Comparison of ENCODE assay signal across 11 cellular contexts in genomic region chr6:31332637-31333602, GRCh38. TPM values are rescaled to one million over a fixed set of nuclear protein-coding genes. Genes with fewer than 3 reads are reported as not detected.
DNase-seq lines count a peak whose midpoint lies in the region; ATAC-seq lines count a peak whose summit lies in the region.
"Had no signal": no experiment of that assay in that cellular context is flagged by ENCODE, and none has a peak within 500 bp of the region (broad histone marks: within the 10 kb centered on the region; RNA-seq: fewer than 3 reads in every experiment).

No MANE protein-coding gene starts in this region.

- peaks cover 88% of the 10 kb centered on the region for H3K9me3 Mint-ChIP-seq in activated T-helper 2 cell treated with anti-CD3 and anti-CD28 coated beads, Interferon-gamma antibody, Interleukin-2, Interleukin-4, amounts not matched to agents 10 μg/mL and 5 μg/mL and 100 μg/mL, durations not matched to agents 14 hours and 24 hours and 36 hours
- peaks cover 20% of the 10 kb centered on the region for H3K9me3 Mint-ChIP-seq in natural killer cell treated with Interleukin-12 subunit alpha and Interleukin-12 subunit beta and Interleukin-15 and Interleukin-18, amount 100 ng/mL, for 72 hours

- DNase-seq in activated CD4-positive, alpha-beta T cell treated with anti-CD3 and anti-CD28 coated beads for 48 hours: peak; percentile 36
- no peak for DNase-seq in activated CD4-positive, alpha-beta T cell treated with anti-CD3 and anti-CD28 coated beads, Interleukin-2, amount 50 U/mL, for 48 hours
- peak; percentile 41 for DNase-seq in NAMALWA (ENCODE audit: low spot score)
- DNase-seq in activated T-helper 2 cell treated with anti-CD3 and anti-CD28 coated beads, Interferon-gamma antibody, Interleukin-2, Interleukin-4, amounts not matched to agents 10 μg/mL and 5 μg/mL and 100 μg/mL, durations not matched to agents 14 hours and 24 hours and 36 hours (ENCODE audit: low spot score): no peak
- no peak for DNase-seq in natural killer cell treated with Interleukin-12 subunit alpha and Interleukin-12 subunit beta and Interleukin-15 and Interleukin-18, amount 100 ng/mL, for 72 hours (ENCODE audit: low spot score)
- no peak for DNase-seq in KG1 (lab: John Stamatoyannopoulos, UW)
- DNase-seq: NCI-H187 treated with DMSO at 0.1 percent for 48 hours, NCI-H748 treated with DMSO at 0.1 percent for 48 hours had no signal

- H3K36me3 Mint-ChIP-seq in activated T-helper 2 cell treated with anti-CD3 and anti-CD28 coated beads, Interferon-gamma antibody, Interleukin-2, Interleukin-4, amounts not matched to agents 10 μg/mL and 5 μg/mL and 100 μg/mL, durations not matched to agents 14 hours and 24 hours and 36 hours (ENCODE audit: low read depth): peaks cover 34% of the 10 kb centered on the region
- H3K36me3 Mint-ChIP-seq in natural killer cell treated with Interleukin-12 subunit alpha and Interleukin-12 subunit beta and Interleukin-15 and Interleukin-18, amount 100 ng/mL, for 72 hours: peaks cover 39% of the 10 kb centered on the region
- H3K36me3 Mint-ChIP-seq: type B pancreatic cell had no signal

- H3K4me3 Mint-ChIP-seq in activated T-helper 2 cell treated with anti-CD3 and anti-CD28 coated beads, Interferon-gamma antibody, Interleukin-2, Interleukin-4, amounts not matched to agents 10 μg/mL and 5 μg/mL and 100 μg/mL, durations not matched to agents 14 hours and 24 hours and 36 hours (ENCODE audit: low read depth): no peak overlapping the region
- H3K4me3 Mint-ChIP-seq in natural killer cell treated with Interleukin-12 subunit alpha and Interleukin-12 subunit beta and Interleukin-15 and Interleukin-18, amount 100 ng/mL, for 72 hours: peak overlapping the region; percentile 30
- H3K4me3 Mint-ChIP-seq: type B pancreatic cell had no signal

- H3K27ac Mint-ChIP-seq in activated T-helper 2 cell treated with anti-CD3 and anti-CD28 coated beads, Interferon-gamma antibody, Interleukin-2, Interleukin-4, amounts not matched to agents 10 μg/mL and 5 μg/mL and 100 μg/mL, durations not matched to agents 14 hours and 24 hours and 36 hours: peak overlapping the region; percentile 3
- H3K27ac Mint-ChIP-seq in natural killer cell treated with Interleukin-12 subunit alpha and Interleukin-12 subunit beta and Interleukin-15 and Interleukin-18, amount 100 ng/mL, for 72 hours: peak overlapping the region; percentile 50 to 60
- H3K27ac Mint-ChIP-seq: type B pancreatic cell had no signal

- no peaks in the 10 kb centered on the region for H3K27me3 Mint-ChIP-seq in activated T-helper 2 cell treated with anti-CD3 and anti-CD28 coated beads, Interferon-gamma antibody, Interleukin-2, Interleukin-4, amounts not matched to agents 10 μg/mL and 5 μg/mL and 100 μg/mL, durations not matched to agents 14 hours and 24 hours and 36 hours (ENCODE audit: low read depth)
- peaks cover 0 to 2% of the 10 kb centered on the region in 2 donors for H3K27me3 Mint-ChIP-seq in natural killer cell treated with Interleukin-12 subunit alpha and Interleukin-12 subunit beta and Interleukin-15 and Interleukin-18, amount 100 ng/mL, for 72 hours

- peaks cover 15% of the 10 kb centered on the region for H3K4me1 Mint-ChIP-seq in activated T-helper 2 cell treated with anti-CD3 and anti-CD28 coated beads, Interferon-gamma antibody, Interleukin-2, Interleukin-4, amounts not matched to agents 10 μg/mL and 5 μg/mL and 100 μg/mL, durations not matched to agents 14 hours and 24 hours and 36 hours (ENCODE audit: low read depth)
- peaks cover 7 to 18% of the 10 kb centered on the region in 2 donors for H3K4me1 Mint-ChIP-seq in natural killer cell treated with Interleukin-12 subunit alpha and Interleukin-12 subunit beta and Interleukin-15 and Interleukin-18, amount 100 ng/mL, for 72 hours (ENCODE audit: low read depth in 2 of 2)

- intact Hi-C loops in activated T-helper 2 cell treated with anti-CD3 and anti-CD28 coated beads, Interferon-gamma antibody, Interleukin-2, Interleukin-4, amounts not matched to agents 10 μg/mL and 5 μg/mL and 100 μg/mL, durations not matched to agents 14 hours and 24 hours and 36 hours (cut with micrococcal nuclease): no loop called here

- peak; percentile 84 to 93 for ATAC-seq in natural killer cell treated with Interleukin-12 subunit alpha and Interleukin-12 subunit beta and Interleukin-15 and Interleukin-18, amount 100 ng/mL, for 72 hours
- ATAC-seq in GM19351 (IDR thresholded peaks at IDR 0.05; ENCODE audit: unreplicated experiment) (no peak), GM18498 (IDR thresholded peaks at IDR 0.05; ENCODE audit: unreplicated experiment) (no peak)

RNA-seq across cellular contexts. Expression of gene HLA-B, which starts 24.1 kb away (rescaled TPM):
- 3,580 and 3,693 TPM in 2 replicates for total RNA-seq in activated T-helper 2 cell treated with anti-CD3 and anti-CD28 coated beads, Interferon-gamma antibody, Interleukin-2, Interleukin-4, amounts not matched to agents 10 μg/mL and 5 μg/mL and 100 μg/mL, durations not matched to agents 14 hours and 24 hours and 36 hours
- 1,000 to 10,000 TPM; 3,852 to 7,384 TPM for total RNA-seq in natural killer cell treated with Interleukin-12 subunit alpha and Interleukin-12 subunit beta and Interleukin-15 and Interleukin-18, amount 100 ng/mL, for 72 hours

Comparison
In these comparisons a context has a peak if more than half of its experiments do, and no peak if none do; other contexts are left out.
1. DNase-seq: peak in activated CD4-positive, alpha-beta T cell treated with anti-CD3 and anti-CD28 coated beads for 48 hours (single experiment) and NAMALWA (single experiment); none in activated CD4-positive, alpha-beta T cell treated with anti-CD3 and anti-CD28 coated beads, Interleukin-2, amount 50 U/mL, for 48 hours (0 of 2), activated T-helper 2 cell treated with anti-CD3 and anti-CD28 coated beads, Interferon-gamma antibody, Interleukin-2, Interleukin-4, amounts not matched to agents 10 μg/mL and 5 μg/mL and 100 μg/mL, durations not matched to agents 14 hours and 24 hours and 36 hours (single experiment), natural killer cell treated with Interleukin-12 subunit alpha and Interleukin-12 subunit beta and Interleukin-15 and Interleukin-18, amount 100 ng/mL, for 72 hours (single experiment) and KG1 (single experiment).
2. ATAC-seq: peak in natural killer cell treated with Interleukin-12 subunit alpha and Interleukin-12 subunit beta and Interleukin-15 and Interleukin-18, amount 100 ng/mL, for 72 hours (2 of 2); none in GM19351 (single experiment) and GM18498 (single experiment).